Comparison of ENCODE assay signal across 8 cellular contexts in genomic region chr16:30633526-30633925, GRCh38. TPM values are rescaled to one million over a fixed set of nuclear protein-coding genes. Genes with fewer than 3 reads are reported as not detected.
DNase-seq lines count a peak whose midpoint lies in the region; ATAC-seq and TF ChIP-seq lines count a peak whose summit lies in the region.

No MANE protein-coding gene starts in this region.

- H3K4me1 ChIP-seq in gastrocnemius medialis = peaks cover 9 to 16% of the 10 kb centered on the region in 2 donors

- no peaks in the 10 kb centered on the region for H3K9me3 ChIP-seq in gastrocnemius medialis

- intact Hi-C loops in gastrocnemius medialis (cut with DNase I; ENCODE audit: low total_unique reads) = no loop called here

- TF ChIP-seq CTCF in GM12865 (IDR thresholded peaks at IDR 0.05; ENCODE audit: insufficient read depth, low read depth, low read length, missing control alignments) (no peak), VCaP (conservative IDR thresholded peaks at IDR 0.05) (no peak), fibroblast of pulmonary artery (IDR thresholded peaks at IDR 0.05; ENCODE audit: low read length, missing control alignments) (no peak), gastrocnemius medialis (IDR thresholded peaks at IDR 0.05 in 4 of 5, conservative IDR thresholded peaks at IDR 0.05 in 1 of 5) (no peak)

- H3K4me3 ChIP-seq in GM12865 (ENCODE audit: low read depth, low read length) = peak overlapping the region; percentile 62
- H3K4me3 ChIP-seq in fibroblast of pulmonary artery (replicated peaks; ENCODE audit: low read depth, low read length) = peak overlapping the region; percentile 80
- H3K4me3 ChIP-seq in gastrocnemius medialis = peak overlapping the region; percentile 68 to 84 (median 78)

- ATAC-seq in gastrocnemius medialis (no peak), GM21515 (IDR thresholded peaks at IDR 0.05; ENCODE audit: unreplicated experiment) (no peak)

- H3K27ac ChIP-seq in VCaP (peak overlapping the region; percentile 62), gastrocnemius medialis (peak overlapping the region; percentile 83 to 92 (median 88))

- in situ Hi-C loops in gastrocnemius medialis (cut with MboI; ENCODE audit: low sequenced_read_pairs in 4 of 4) = loop anchor here in 2 of 4 donors (10.0 to 25.0 kb wide), 2 partner anchors 59 to 196 kb away; partner anchors contain the start of genes DCTPP1 (in 1 of the 2), SEPHS2 (in 1 of the 2) and ZNF688 (in 1 of the 2)

- H3K36me3 ChIP-seq in gastrocnemius medialis = no peaks in the 10 kb centered on the region

- H3K27me3 ChIP-seq in gastrocnemius medialis = no peaks in the 10 kb centered on the region

- no peak for TF ChIP-seq POLR2A in gastrocnemius medialis (IDR thresholded peaks at IDR 0.05)

- DNase-seq in GM12865 (ENCODE audit: low read depth) (no peak), fibroblast of pulmonary artery (ENCODE audit: low read depth) (no peak), gastrocnemius medialis (no peak), OCI-M1 (lab: John Stamatoyannopoulos, UW) (no peak), NCI-H1436 (lab: John Stamatoyannopoulos, UW) (no peak), NCI-H2227 (lab: John Stamatoyannopoulos, UW; ENCODE audit: unreplicated experiment) (no peak)

RNA-seq across cellular contexts. Expression of gene PRR14, which starts 17.2 kb away (rescaled TPM):
- total RNA-seq in gastrocnemius medialis = 10 to 100 TPM in 3 of 4 donors, 1 to 10 TPM in 1; 8.8 to 28.4 (median 17.8) TPM

RNA-seq across cellular contexts. Expression of gene ZNF689, which starts 23.3 kb away (rescaled TPM):
- 1 to 10 TPM; 2.9 to 6.3 (median 6.1) TPM for total RNA-seq in gastrocnemius medialis

RNA-seq across cellular contexts. Expression of gene FBRS, which starts 24.7 kb away (rescaled TPM):
- 10 to 100 TPM; 22.0 to 34.8 (median 28.0) TPM for total RNA-seq in gastrocnemius medialis

RNA-seq across cellular contexts. Expression of gene ZNF785, which starts 48.0 kb away (rescaled TPM):
- 1 to 10 TPM in 2 of 4 donors, under 1 TPM in 2; 0.70 to 3.2 (median 1.0) TPM for total RNA-seq in gastrocnemius medialis
